Comparison of ENCODE assay signal across 16 cellular contexts in genomic region chr6:162785632-162786242, GRCh38. TPM values are rescaled to one million over a fixed set of nuclear protein-coding genes. Genes with fewer than 3 reads are reported as not detected.
"Had no signal": no experiment of that assay in that cellular context is flagged by ENCODE, and none has a peak within 500 bp of the region (broad histone marks: within the 10 kb centered on the region; RNA-seq: fewer than 3 reads in every experiment).

No MANE protein-coding gene starts in this region.

- DNase-seq: activated CD4-positive, alpha-beta T cell treated with anti-CD3 and anti-CD28 coated beads, Interleukin-2, amount 50 U/mL, for 48 hours; activated naive CD4-positive, alpha-beta T cell treated with anti-CD3 and anti-CD28 coated beads, Interleukin-2, amount 10 ng/mL, durations not matched to agents 7 days and 5 days; dorsolateral prefrontal cortex; hippocampal formation; midbrain; right lobe of liver; stimulated activated CD4-positive, alpha-beta T cell treated with anti-CD3 and anti-CD28 coated beads, Interleukin-4, amount 100 ng/mL, for 4 hours; stomach; T-helper 2 cell; testis had no signal

- H3K4me3 ChIP-seq: dorsolateral prefrontal cortex, lung, right lobe of liver, smooth muscle cell, stomach, testis had no signal

- H3K36me3 ChIP-seq: right lobe of liver, stomach had no signal

- H3K27me3 ChIP-seq: dorsolateral prefrontal cortex, right lobe of liver, stomach, testis had no signal

- H3K27ac Mint-ChIP-seq: activated naive CD4-positive, alpha-beta T cell treated with anti-CD3 and anti-CD28 coated beads, Interleukin-2, amount 10 ng/mL, durations not matched to agents 7 days and 5 days; activated T-helper 2 cell treated with anti-CD3 and anti-CD28 coated beads, Interferon-gamma antibody, Interleukin-2, Interleukin-4, amounts not matched to agents 10 μg/mL and 5 μg/mL and 100 μg/mL, durations not matched to agents 14 hours and 24 hours and 36 hours; progenitor cell of endocrine pancreas had no signal

- H3K4me1 Mint-ChIP-seq: activated naive CD4-positive, alpha-beta T cell treated with anti-CD3 and anti-CD28 coated beads, Interleukin-2, amount 10 ng/mL, durations not matched to agents 7 days and 5 days had no signal

- H3K4me1 ChIP-seq: right lobe of liver, stomach, testis had no signal

- H3K4me3 Mint-ChIP-seq: activated naive CD4-positive, alpha-beta T cell treated with anti-CD3 and anti-CD28 coated beads, Interleukin-2, amount 10 ng/mL, durations not matched to agents 7 days and 5 days had no signal

- H3K9me3 ChIP-seq: right lobe of liver, testis had no signal

- H3K36me3 Mint-ChIP-seq: activated naive CD4-positive, alpha-beta T cell treated with anti-CD3 and anti-CD28 coated beads, Interleukin-2, amount 10 ng/mL, durations not matched to agents 7 days and 5 days had no signal

- H3K27me3 Mint-ChIP-seq: activated naive CD4-positive, alpha-beta T cell treated with anti-CD3 and anti-CD28 coated beads, Interleukin-2, amount 10 ng/mL, durations not matched to agents 7 days and 5 days; progenitor cell of endocrine pancreas had no signal

- ATAC-seq: activated CD4-positive, CD25-positive, alpha-beta regulatory T cell treated with anti-CD3 and anti-CD28 coated beads, Interleukin-2, amount 50 U/mL, for 24 hours had no signal

- H3K27ac ChIP-seq: dorsolateral prefrontal cortex, right lobe of liver, stomach, testis had no signal

- H3K4me2 ChIP-seq: smooth muscle cell had no signal

RNA-seq across cellular contexts. Expression of gene PACRG, which starts 58.0 kb away (rescaled TPM):
- total RNA-seq: activated T-helper 2 cell treated with anti-CD3 and anti-CD28 coated beads, Interferon-gamma antibody, Interleukin-2, Interleukin-4, amounts not matched to agents 10 μg/mL and 5 μg/mL and 100 μg/mL, durations not matched to agents 14 hours and 24 hours and 36 hours; astrocyte; smooth muscle cell had no signal
- polyA plus RNA-seq: smooth muscle cell had no signal

RNA-seq across cellular contexts. Expression of gene PRKN, which starts 58.2 kb away (rescaled TPM):
- total RNA-seq: activated T-helper 2 cell treated with anti-CD3 and anti-CD28 coated beads, Interferon-gamma antibody, Interleukin-2, Interleukin-4, amounts not matched to agents 10 μg/mL and 5 μg/mL and 100 μg/mL, durations not matched to agents 14 hours and 24 hours and 36 hours had no signal
